In genomic region chr19:18322759-18323460, GRCh38 we compare ENCODE assay signal across 8 cellular contexts. TPM values are rescaled to one million over a fixed set of nuclear protein-coding genes. Genes with fewer than 3 reads are reported as not detected.
DNase-seq lines count a peak whose midpoint lies in the region; ATAC-seq and TF ChIP-seq lines count a peak whose summit lies in the region.

Gene LSM4 (minus strand): TSS chr19:18323076. CDS start chr19:18323020, 56 bp downstream.

- H3K4me1 ChIP-seq in CD4-positive, CD25-positive, alpha-beta regulatory T cell (ENCODE audit: control insufficient read depth, insufficient read depth, low read length, poor library complexity, severe bottlenecking) = peaks cover 52% of the 10 kb centered on the region
- H3K4me1 ChIP-seq in left lung = peaks cover 32 to 60% of the 10 kb centered on the region in 2 donors

- intact Hi-C loops in dendritic cell treated with granulocyte-macrophage colony-stimulating factor and Interleukin-4, amounts not matched to agents 40 ng/mL and 50 ng/mL, for 4 days (cut with micrococcal nuclease) = loop anchor here (1.0 to 10.0 kb wide), 2 partner anchors 44 to 118 kb away; partner anchors contain the start of gene RAB3A
- intact Hi-C loops in left lung (cut with DNase I) = no loop called here

- peak within 1 kb of the TSS; percentile 77 for H3K4me3 ChIP-seq in CD4-positive, CD25-positive, alpha-beta regulatory T cell (ENCODE audit: low read depth, low read length)
- H3K4me3 ChIP-seq in left lung = peak within 1 kb of the TSS; percentile 58 to 81

- TF ChIP-seq CTCF in left lung (IDR thresholded peaks at IDR 0.05) = no peak

- no peaks in the 10 kb centered on the region for H3K9me3 ChIP-seq in CD4-positive, CD25-positive, alpha-beta regulatory T cell (ENCODE audit: control insufficient read depth in 2 of 2, low read length in 2 of 2)
- no peaks in the 10 kb centered on the region for H3K9me3 ChIP-seq in left lung

- peaks cover 3% of the 10 kb centered on the region for H3K36me3 Mint-ChIP-seq in CD4-positive, CD25-positive, alpha-beta regulatory T cell
- H3K36me3 Mint-ChIP-seq in dendritic cell treated with granulocyte-macrophage colony-stimulating factor and Interleukin-4, amounts not matched to agents 40 ng/mL and 50 ng/mL, for 4 days (ENCODE audit: low read depth) = peaks cover 16% of the 10 kb centered on the region

- H3K27ac Mint-ChIP-seq in CD4-positive, CD25-positive, alpha-beta regulatory T cell = peak within 1 kb of the TSS; percentile 91 to 97 (median 96)
- peak within 1 kb of the TSS; percentile 96 for H3K27ac Mint-ChIP-seq in dendritic cell treated with granulocyte-macrophage colony-stimulating factor and Interleukin-4, amounts not matched to agents 40 ng/mL and 50 ng/mL, for 4 days

- peak; percentile 96 for ATAC-seq in CD4-positive, CD25-positive, alpha-beta regulatory T cell (ENCODE audit: low read depth in 2 of 2)
- ATAC-seq in GM19395 (IDR thresholded peaks at IDR 0.05; ENCODE audit: unreplicated experiment) = peak; percentile 86
- ATAC-seq in HG03565 (IDR thresholded peaks at IDR 0.05; ENCODE audit: unreplicated experiment) = peak; percentile 87
- peak; percentile 94 for ATAC-seq in left lung

- peaks cover 22 to 57% (median 34%) of the 10 kb centered on the region in 4 donors for H3K4me1 Mint-ChIP-seq in CD4-positive, CD25-positive, alpha-beta regulatory T cell
- H3K4me1 Mint-ChIP-seq in dendritic cell treated with granulocyte-macrophage colony-stimulating factor and Interleukin-4, amounts not matched to agents 40 ng/mL and 50 ng/mL, for 4 days (ENCODE audit: low read depth) = peaks cover 60% of the 10 kb centered on the region

- no peaks in the 10 kb centered on the region for H3K36me3 ChIP-seq in CD4-positive, CD25-positive, alpha-beta regulatory T cell (ENCODE audit: control insufficient read depth, insufficient read depth, low read length)
- H3K36me3 ChIP-seq in left lung = no peaks in the 10 kb centered on the region

- H3K27me3 ChIP-seq in CD4-positive, CD25-positive, alpha-beta regulatory T cell (ENCODE audit: control insufficient read depth, insufficient read depth, low read length) = no peaks in the 10 kb centered on the region
- H3K27me3 ChIP-seq in left lung = no peaks in the 10 kb centered on the region

- H3K27ac ChIP-seq in CD4-positive, CD25-positive, alpha-beta regulatory T cell (ENCODE audit: insufficient read depth, low read length, poor library complexity, severe bottlenecking) = peak within 1 kb of the TSS; percentile 94
- peak within 1 kb of the TSS; percentile 81 to 91 for H3K27ac ChIP-seq in left lung

- H3K4me3 Mint-ChIP-seq in CD4-positive, CD25-positive, alpha-beta regulatory T cell = peak within 1 kb of the TSS; percentile 78 to 94 (median 86)
- H3K4me3 Mint-ChIP-seq in dendritic cell treated with granulocyte-macrophage colony-stimulating factor and Interleukin-4, amounts not matched to agents 40 ng/mL and 50 ng/mL, for 4 days = peak within 1 kb of the TSS; percentile 86

- DNase-seq in CD4-positive, CD25-positive, alpha-beta regulatory T cell = peak; percentile 99 to 100 (median 99)
- peak; percentile 88 for DNase-seq in NCI-H748 treated with DMSO at 0.1 percent for 48 hours (lab: John Stamatoyannopoulos, UW)
- DNase-seq in activated CD4-positive, alpha-beta T cell treated with anti-CD3 and anti-CD28 coated beads, Interleukin-2, amount 50 U/mL, for 24 hours (ENCODE audit: low read depth in 1 of 2, low spot score in 1 of 2) = peak; percentile 99
- DNase-seq in left lung = peak; percentile 98
- DNase-seq in stimulated activated CD4-positive, alpha-beta T cell treated with anti-CD3 and anti-CD28 coated beads, Interleukin-2, amount 100 ng/mL, for 48 hours = peak; percentile 99

- H3K9me3 Mint-ChIP-seq in CD4-positive, CD25-positive, alpha-beta regulatory T cell = peaks cover 0 to 2% (median 0%) of the 10 kb centered on the region in 7 donors
- H3K9me3 Mint-ChIP-seq in dendritic cell treated with granulocyte-macrophage colony-stimulating factor and Interleukin-4, amounts not matched to agents 40 ng/mL and 50 ng/mL, for 4 days = no peaks in the 10 kb centered on the region

- no peaks in the 10 kb centered on the region for H3K27me3 Mint-ChIP-seq in CD4-positive, CD25-positive, alpha-beta regulatory T cell
- H3K27me3 Mint-ChIP-seq in dendritic cell treated with granulocyte-macrophage colony-stimulating factor and Interleukin-4, amounts not matched to agents 40 ng/mL and 50 ng/mL, for 4 days = no peaks in the 10 kb centered on the region

RNA-seq across cellular contexts. Expression of gene LSM4, which starts in this region (rescaled TPM):
- total RNA-seq in CD4-positive, CD25-positive, alpha-beta regulatory T cell = 45.6 TPM
- 100 to 1,000 TPM; 101 to 118 (median 116) TPM for polyA plus RNA-seq in CD4-positive, CD25-positive, alpha-beta regulatory T cell
- total RNA-seq in left lung = 100 to 1,000 TPM in 1 of 2 donors, 10 to 100 TPM in 1; 87.8 to 121 TPM

Comparison
In these comparisons a context has a peak if more than half of its experiments do, and no peak if none do; other contexts are left out.
1. Peak in every context shown above with its lines: DNase-seq, ATAC-seq, H3K4me3 ChIP-seq and H3K27ac ChIP-seq.